Comparison of ENCODE assay signal across 8 cellular contexts in genomic region chr19:35000647-35001501, GRCh38. TPM values are rescaled to one million over a fixed set of nuclear protein-coding genes. Genes with fewer than 3 reads are reported as not detected.
DNase-seq lines count a peak whose midpoint lies in the region; ATAC-seq and TF ChIP-seq lines count a peak whose summit lies in the region.

No MANE protein-coding gene starts in this region.

- intact Hi-C loops in Right ventricle myocardium superior (cut with DNase I) = no loop called here

- peak; percentile 16 for ATAC-seq in Right ventricle myocardium superior (ENCODE audit: poor library complexity)
- no peak for ATAC-seq in HG03354 (IDR thresholded peaks at IDR 0.05; ENCODE audit: poor library complexity, severe bottlenecking, unreplicated experiment)
- ATAC-seq in GM19395 (IDR thresholded peaks at IDR 0.05; ENCODE audit: unreplicated experiment) = no peak

- TF ChIP-seq CTCF in HFFc6 (IDR thresholded peaks at IDR 0.05) = no peak
- TF ChIP-seq CTCF in progenitor cell of endocrine pancreas (IDR thresholded peaks at IDR 0.05; ENCODE audit: unreplicated experiment) = no peak

- H3K27me3 Mint-ChIP-seq in HFFc6 (ENCODE audit: insufficient read depth) (no peaks in the 10 kb centered on the region; the same call in none of the 2 replicates), progenitor cell of endocrine pancreas (no peaks in the 10 kb centered on the region)

- DNase-seq in Caki2 (ENCODE audit: low read depth) = peak; percentile 44
- peak; percentile 23 for DNase-seq in HFFc6
- peak; percentile 55 for DNase-seq in RKO (ENCODE audit: low spot score)
- peak; percentile 70 for DNase-seq in activated naive CD4-positive, alpha-beta T cell treated with Interleukin-2 at 50 U/mL for 16 hours
- DNase-seq in Right ventricle myocardium superior = no peak
- no peak for DNase-seq in progenitor cell of endocrine pancreas (ENCODE audit: low spot score, unreplicated experiment)

- H3K4me3 Mint-ChIP-seq in HFFc6 (peak overlapping the region; percentile 95), progenitor cell of endocrine pancreas (ENCODE audit: low read depth) (peak overlapping the region; percentile 91)

- H3K9me3 Mint-ChIP-seq in HFFc6 = no peaks in the 10 kb centered on the region
- H3K9me3 Mint-ChIP-seq in progenitor cell of endocrine pancreas (ENCODE audit: low read depth) = no peaks in the 10 kb centered on the region

- H3K4me1 Mint-ChIP-seq in HFFc6 (ENCODE audit: low read depth) = peaks cover 45% of the 10 kb centered on the region
- peaks cover 41% of the 10 kb centered on the region for H3K4me1 Mint-ChIP-seq in progenitor cell of endocrine pancreas (ENCODE audit: low read depth)

- H3K36me3 Mint-ChIP-seq in HFFc6 (ENCODE audit: low read depth) = peaks cover 16% of the 10 kb centered on the region
- H3K36me3 Mint-ChIP-seq in progenitor cell of endocrine pancreas (ENCODE audit: insufficient read depth) = peaks cover 4% of the 10 kb centered on the region

- H3K27ac Mint-ChIP-seq in HFFc6 (peak overlapping the region; percentile 89), progenitor cell of endocrine pancreas (peak overlapping the region; percentile 96)

- in situ Hi-C loops in Caki2 (cut with HindIII; ENCODE audit: low pct_unique_long_range_greater_than_20kb, low sequenced_read_pairs) = no loop called here

RNA-seq across cellular contexts. Expression of gene GRAMD1A, which starts 0.8 kb away (rescaled TPM):
- 32.8 and 44.9 TPM in 2 replicates for total RNA-seq in Caki2 (2014; rRNA removed; shearing (Covaris generic); ENCODE audit: low replicate concordance)
- 10 to 100 TPM; 48.2 to 51.3 (median 50.0) TPM for total RNA-seq in HFFc6 (2021; fragmentation: NEBNext Ultra II Directional; extraction: Animal tissue kit (Norgen Biotek cat#: 25700))
- 25.5 TPM for total RNA-seq in Right ventricle myocardium superior
- total RNA-seq in progenitor cell of endocrine pancreas = 111 and 118 TPM in 2 replicates

RNA-seq across cellular contexts. Expression of gene SCN1B, which starts 29.4 kb away (rescaled TPM):
- total RNA-seq in Caki2 (2014; rRNA removed; shearing (Covaris generic); ENCODE audit: low replicate concordance) = 3.3 and 4.3 TPM in 2 replicates
- total RNA-seq in HFFc6 (2021; fragmentation: NEBNext Ultra II Directional; extraction: Animal tissue kit (Norgen Biotek cat#: 25700)) = 10 to 100 TPM in 4 of 6 experiments, 1 to 10 TPM in 2; 6.8 to 14.2 (median 12.6) TPM
- 48.2 TPM for total RNA-seq in Right ventricle myocardium superior
- total RNA-seq in progenitor cell of endocrine pancreas = 1.7 and 1.8 TPM in 2 replicates

RNA-seq across cellular contexts. Expression of gene ZNF792, which starts 36.8 kb away (rescaled TPM):
- 3.9 and 6.7 TPM in 2 replicates for total RNA-seq in Caki2 (2014; rRNA removed; shearing (Covaris generic); ENCODE audit: low replicate concordance)
- 1 to 10 TPM; 2.7 to 3.2 (median 3.0) TPM for total RNA-seq in HFFc6 (2021; fragmentation: NEBNext Ultra II Directional; extraction: Animal tissue kit (Norgen Biotek cat#: 25700))
- total RNA-seq in Right ventricle myocardium superior = 3.3 TPM
- total RNA-seq in progenitor cell of endocrine pancreas = 14.4 TPM in 2 replicates

RNA-seq across cellular contexts. Expression of gene HPN, which starts 40.6 kb away (rescaled TPM):
- 0.84 TPM in 1 of 2 replicates, not detected in the other for total RNA-seq in Caki2 (2014; rRNA removed; shearing (Covaris generic); ENCODE audit: low replicate concordance)
- not detected for total RNA-seq in HFFc6 (2021; fragmentation: NEBNext Ultra II Directional; extraction: Animal tissue kit (Norgen Biotek cat#: 25700))
- total RNA-seq in Right ventricle myocardium superior (5.6 TPM), progenitor cell of endocrine pancreas (70.5 and 71.5 TPM in 2 replicates)

Comparison
In these comparisons a context has a peak if more than half of its experiments do, and no peak if none do; other contexts are left out.
1. DNase-seq: peak in Caki2 (single experiment), HFFc6 (single experiment), RKO (single experiment) and activated naive CD4-positive, alpha-beta T cell treated with Interleukin-2 at 50 U/mL for 16 hours (single experiment); none in Right ventricle myocardium superior (single experiment) and progenitor cell of endocrine pancreas (single experiment).